Comparison of ENCODE assay signal across 8 cellular contexts in genomic region chr6:158230967-158231550, GRCh38.
DNase-seq lines count a peak whose midpoint lies in the region; ATAC-seq, FAIRE-seq and TF ChIP-seq lines count a peak whose summit lies in the region.

No MANE protein-coding gene starts in this region.

- peak overlapping the region; percentile 92 for H3K4me3 Mint-ChIP-seq in T-helper 17 cell

- H3K27ac Mint-ChIP-seq in T-helper 17 cell, result peak overlapping the region; percentile 82

- H3K36me3 Mint-ChIP-seq in T-helper 17 cell (ENCODE audit: low read depth), result no peaks in the 10 kb centered on the region

- peaks cover 23% of the 10 kb centered on the region for H3K4me1 Mint-ChIP-seq in T-helper 17 cell

- no peaks in the 10 kb centered on the region for H3K27me3 Mint-ChIP-seq in T-helper 17 cell

- H3K9me3 ChIP-seq in T-helper 17 cell (ENCODE audit: control insufficient read depth, low read length, poor library complexity, severe bottlenecking), result no peaks in the 10 kb centered on the region

- peak; percentile 49 for FAIRE-seq in GM19239 (lab: Jason Lieb, UNC)
- no peak for FAIRE-seq in HTR-8/SVneo (lab: Jason Lieb, UNC)

- no peak for TF ChIP-seq CTCF in fibroblast of villous mesenchyme (IDR thresholded peaks at IDR 0.05; ENCODE audit: insufficient read depth, low read depth, low read length)

- H3K4me3 ChIP-seq in fibroblast of villous mesenchyme (ENCODE audit: low read depth, low read length) (peak overlapping the region; percentile 72), skeletal muscle cell (ENCODE audit: low read depth, low read length) (peak overlapping the region; percentile 65)

- ATAC-seq in T-helper 17 cell, result no peak
- ATAC-seq in HG02884 (IDR thresholded peaks at IDR 0.05; ENCODE audit: unreplicated experiment), result no peak

- DNase-seq in GM19239 (ENCODE audit: insufficient read length, low spot score) (no peak), T-helper 17 cell (no peak), fibroblast of villous mesenchyme (ENCODE audit: low read depth) (no peak), skeletal muscle cell (ENCODE audit: low read depth) (no peak), DMS53 (lab: John Stamatoyannopoulos, UW) (no peak), HTR-8/SVneo (ENCODE audit: insufficient read length, low spot score) (no peak), A172 (ENCODE audit: low spot score) (no peak)
